ENCODE assay signal across 28 cellular contexts in genomic region chr9:136370037-136370436, GRCh38.
"Had no signal": no experiment of that assay in that cellular context is flagged by ENCODE, and none has a peak within 500 bp of the region (broad histone marks: within the 10 kb centered on the region; RNA-seq: fewer than 3 reads in every experiment).

No MANE protein-coding gene starts in this region.

- H3K9me3 ChIP-seq: esophagus squamous epithelium, gastrocnemius medialis, heart right ventricle, left lung, lower lobe of right lung, mucosa of descending colon had no signal

- DNase-seq: dermis blood vessel endothelial cell; dorsolateral prefrontal cortex; effector CD4-positive, alpha-beta T cell; effector memory CD8-positive, alpha-beta T cell; endodermal cell; erythroblast; esophagus squamous epithelium; foreskin fibroblast; foreskin melanocyte; gastrocnemius medialis; glutamatergic neuron; head of caudate nucleus; heart right ventricle; hippocampal formation; left cardiac atrium; left lung; left ventricle myocardium superior; lower lobe of right lung; mesenchymal stem cell; mucosa of descending colon; naive B cell had no signal

- H3K4me3 ChIP-seq: coronary artery, dorsolateral prefrontal cortex, esophagus squamous epithelium, gastrocnemius medialis, heart right ventricle, left lung, lower lobe of right lung, mucosa of descending colon had no signal

- H3K4me1 ChIP-seq: gastrocnemius medialis had no signal

- H3K27me3 ChIP-seq: dorsolateral prefrontal cortex, heart right ventricle, left lung had no signal

- H3K36me3 ChIP-seq: esophagus squamous epithelium, gastrocnemius medialis, lower lobe of right lung had no signal

- FAIRE-seq: colon, endometrium, islet of Langerhans, keratinocyte had no signal

- H3K27ac ChIP-seq: coronary artery, dorsolateral prefrontal cortex, epithelial cell of prostate, esophagus squamous epithelium, gastrocnemius medialis, heart right ventricle, left lung, lower lobe of right lung had no signal

- ATAC-seq: effector memory CD8-positive, alpha-beta T cell; esophagus mucosa; gastrocnemius medialis; heart right ventricle; left cardiac atrium; left lung; left ventricle myocardium superior; lower lobe of right lung; mucosa of descending colon had no signal
